ENCODE assay signal across 9 cellular contexts in genomic region chr6:27477318-27478013, GRCh38. TPM values are rescaled to one million over a fixed set of nuclear protein-coding genes. Genes with fewer than 3 reads are reported as not detected.
DNase-seq lines count a peak whose midpoint lies in the region; ATAC-seq and TF ChIP-seq lines count a peak whose summit lies in the region.
"Had no signal": no experiment of that assay in that cellular context is flagged by ENCODE, and none has a peak within 500 bp of the region (broad histone marks: within the 10 kb centered on the region; RNA-seq: fewer than 3 reads in every experiment).

No MANE protein-coding gene starts in this region.

- H3K36me3 ChIP-seq in OCI-LY7 (ENCODE audit: insufficient read depth, low read length) (no peaks in the 10 kb centered on the region), fibroblast of lung (ENCODE audit: control insufficient read depth, insufficient read depth, low read length) (no peaks in the 10 kb centered on the region), spleen (no peaks in the 10 kb centered on the region)

- BruUV-seq in OCI-LY7 (replicated peaks; lab: Mats Ljungman, UMichigan): no TSS peak

- H3K9me3 ChIP-seq in OCI-LY7 (ENCODE audit: low read length) (no peaks in the 10 kb centered on the region), fibroblast of lung (ENCODE audit: control insufficient read depth, insufficient read depth, low read depth, low read length) (no peaks in the 10 kb centered on the region), spleen (no peaks in the 10 kb centered on the region)

- POLR2A ChIA-PET in OCI-LY7 (lab: Charles Lee): interaction anchor here (0.6 to 1.2 kb wide), 5 partner anchors 28 to 1335 kb away, joined by 3 to 6 read pairs (median 3); a partner anchor contains a TSS

- no peak overlapping the region for H3K4me3 Mint-ChIP-seq in activated CD4-positive, alpha-beta T cell treated with anti-CD3 and anti-CD28 coated beads, Interleukin-2, amount 10 ng/mL, durations not matched to agents 24 days and 14 days

- no peaks in the 10 kb centered on the region for H4K20me1 ChIP-seq in OCI-LY7 (ENCODE audit: insufficient read depth, low read length)
- no peaks in the 10 kb centered on the region for H4K20me1 ChIP-seq in fibroblast of lung (ENCODE audit: control insufficient read depth, extremely low read depth, insufficient read depth, low read length)

- H3K9ac ChIP-seq in fibroblast of lung (ENCODE audit: insufficient read depth, low read length): no peak overlapping the region

- peaks cover 6% of the 10 kb centered on the region for H3K27me3 Mint-ChIP-seq in activated CD4-positive, alpha-beta T cell treated with anti-CD3 and anti-CD28 coated beads, Interleukin-2, amount 10 ng/mL, durations not matched to agents 24 days and 14 days

- WGBS in spleen, 5 donors: 59 to 71% (median 65%) methylated on average over 8 of the region's 8 CpGs

- intact Hi-C loops in activated CD4-positive, alpha-beta T cell treated with anti-CD3 and anti-CD28 coated beads, Interleukin-2, amount 10 ng/mL, durations not matched to agents 24 days and 14 days (cut with micrococcal nuclease): loop anchor here (1.0 to 10.0 kb wide), 12 partner anchors 165 to 1463 kb away; partner anchors contain the start of genes HMGN4, POM121L2 and ZSCAN16
- intact Hi-C loops in OCI-LY7 (cut with micrococcal nuclease; ENCODE audit: unreplicated experiment): loop anchor here (2.0 to 10.0 kb wide), 10 partner anchors 40 to 1463 kb away; partner anchors contain the start of gene ZNF165
- intact Hi-C loops in spleen (cut with DNase I; ENCODE audit: low total_unique reads): loop anchor here (10.0 kb wide), 1 partner anchor 417 kb away; a partner anchor contains a TSS

- no peak for DNase-seq in activated CD4-positive, alpha-beta T cell treated with anti-CD3 and anti-CD28 coated beads, Interleukin-2, amount 10 ng/mL, durations not matched to agents 24 days and 14 days
- DNase-seq in activated CD4-positive, alpha-beta T cell treated with anti-CD3 and anti-CD28 coated beads, Interleukin-2, amount 50 U/mL, for 1 hour: no peak
- DNase-seq in OCI-LY7 (ENCODE audit: low spot score) (no peak), fibroblast of lung (ENCODE audit: low read depth in 2 of 2) (no peak), spleen (no peak), NAMALWA (ENCODE audit: low spot score) (no peak), GM20000 (ENCODE audit: low spot score) (no peak)
- DNase-seq: cortex of kidney had no signal

- peaks cover 10% of the 10 kb centered on the region for H3K4me1 Mint-ChIP-seq in activated CD4-positive, alpha-beta T cell treated with anti-CD3 and anti-CD28 coated beads, Interleukin-2, amount 10 ng/mL, durations not matched to agents 24 days and 14 days

- no peak for TF ChIP-seq CTCF in OCI-LY7 (conservative IDR thresholded peaks at IDR 0.05; ENCODE audit: low read length)
- TF ChIP-seq CTCF in fibroblast of lung (conservative IDR thresholded peaks at IDR 0.05 in 1 of 2, IDR thresholded peaks at IDR 0.05 in 1 of 2; ENCODE audit: low read depth in 1 of 2, low read length in 2 of 2): no peak
- no peak for TF ChIP-seq CTCF in spleen (IDR thresholded peaks at IDR 0.05 in 8 of 11, conservative IDR thresholded peaks at IDR 0.05 in 3 of 11)
- TF ChIP-seq CTCF in GM20000 (IDR thresholded peaks at IDR 0.05; ENCODE audit: extremely low read depth, missing control alignments): no peak

- H3K4me2 ChIP-seq in OCI-LY7 (ENCODE audit: low read length): peak overlapping the region; percentile 76
- H3K4me2 ChIP-seq in fibroblast of lung (ENCODE audit: extremely low read depth, insufficient read depth, low read length): peak overlapping the region; percentile 93

- no peaks in the 10 kb centered on the region for H3K9me3 Mint-ChIP-seq in activated CD4-positive, alpha-beta T cell treated with anti-CD3 and anti-CD28 coated beads, Interleukin-2, amount 10 ng/mL, durations not matched to agents 24 days and 14 days

- no peaks in the 10 kb centered on the region for H3K27me3 ChIP-seq in fibroblast of lung (ENCODE audit: control insufficient read depth, insufficient read depth, low read length)
- H3K27me3 ChIP-seq in spleen (replicated peaks in 1 of 7): no peaks in the 10 kb centered on the region

- H2AFZ ChIP-seq in OCI-LY7 (ENCODE audit: low read length) (peak overlapping the region; percentile 89; the same call in 1 of the 2 replicates), fibroblast of lung (ENCODE audit: low read length) (peak overlapping the region; percentile 65)

- TF ChIP-seq POLR2A in spleen (IDR thresholded peaks at IDR 0.05): no peak

- H3K4me1 ChIP-seq in OCI-LY7 (ENCODE audit: insufficient read depth, low read length, poor library complexity, severe bottlenecking) (peaks cover 15% of the 10 kb centered on the region), fibroblast of lung (ENCODE audit: control insufficient read depth, extremely low read depth, insufficient read depth, low read length) (no peaks in the 10 kb centered on the region), spleen (peaks cover 0 to 36% (median 24%) of the 10 kb centered on the region in 6 donors)

- peaks cover under 1% of the 10 kb centered on the region for H3K36me3 Mint-ChIP-seq in activated CD4-positive, alpha-beta T cell treated with anti-CD3 and anti-CD28 coated beads, Interleukin-2, amount 10 ng/mL, durations not matched to agents 24 days and 14 days (ENCODE audit: low read depth)

- H3K9me2 ChIP-seq in OCI-LY7 (ENCODE audit: insufficient read depth, low read length): no peaks in the 10 kb centered on the region

- no peaks in the 10 kb centered on the region for H3K79me2 ChIP-seq in OCI-LY7 (ENCODE audit: insufficient read depth, low read depth, low read length)
- no peaks in the 10 kb centered on the region for H3K79me2 ChIP-seq in fibroblast of lung (ENCODE audit: control insufficient read depth, insufficient read depth, low read length)

- CTCF ChIA-PET in OCI-LY7 (lab: Charles Lee; ENCODE audit: unreplicated experiment): no interaction called here

- no peak for ATAC-seq in esophagus mucosa

- H3K27ac ChIP-seq in OCI-LY7 (ENCODE audit: low read depth, low read length, poor library complexity, severe bottlenecking) (peak overlapping the region; percentile 79), fibroblast of lung (ENCODE audit: insufficient read depth, low read length) (peak overlapping the region; percentile 98), spleen (peak overlapping the region in 7 of 8 donors; percentile 96 to 99 (median 98))

- peak overlapping the region; percentile 47 for H3K27ac Mint-ChIP-seq in activated CD4-positive, alpha-beta T cell treated with anti-CD3 and anti-CD28 coated beads, Interleukin-2, amount 10 ng/mL, durations not matched to agents 24 days and 14 days

- peak overlapping the region; percentile 73 for H3K4me3 ChIP-seq in OCI-LY7 (ENCODE audit: low read depth, low read length, poor library complexity, severe bottlenecking)
- peak overlapping the region; percentile 79 to 97 (median 93) for H3K4me3 ChIP-seq in fibroblast of lung (replicated peaks in 1 of 4; ENCODE audit: control extremely low read depth in 1 of 4, insufficient read depth in 1 of 4, low read depth in 3 of 4, low read length in 4 of 4)
- peak overlapping the region in 2 of 8 donors; percentile 56 to 83 for H3K4me3 ChIP-seq in spleen

RNA-seq across cellular contexts. Expression of gene ZNF184, which starts 4.6 kb away (rescaled TPM):
- 7.9 and 8.2 TPM in 2 replicates for total RNA-seq in activated CD4-positive, alpha-beta T cell treated with anti-CD3 and anti-CD28 coated beads, Interleukin-2, amount 10 ng/mL, durations not matched to agents 24 days and 14 days
- 18.6 and 20.6 TPM in 2 replicates for total RNA-seq in OCI-LY7 (2014; rRNA removed; shearing (Covaris generic))
- total RNA-seq in OCI-LY7 (2022): 17.7 and 23.6 TPM in 2 replicates
- 9.0 and 9.4 TPM in 2 replicates for total RNA-seq in fibroblast of lung
- 4.3 and 5.2 TPM in 2 replicates for polyA plus RNA-seq in fibroblast of lung
- 3.2 and 3.3 TPM in 2 replicates for polyA plus RNA-seq in fibroblast of lung (2012)
- 0.74 and 0.75 TPM in 2 replicates for polyA minus RNA-seq in fibroblast of lung (ENCODE audit: low replicate concordance)
- total RNA-seq in spleen: 10 to 100 TPM in 2 of 7 donors, 1 to 10 TPM in 5; 6.6 to 11.2 (median 7.8) TPM
- 1 to 10 TPM; 2.2 to 3.5 (median 3.0) TPM for polyA plus RNA-seq in spleen
- 3.0 TPM for total RNA-seq in esophagus mucosa
